8 cellular contexts compared by ENCODE assay signal in genomic region chr3:119600732-119601131, GRCh38. TPM values are rescaled to one million over a fixed set of nuclear protein-coding genes. Genes with fewer than 3 reads are reported as not detected.
DNase-seq lines count a peak whose midpoint lies in the region; ATAC-seq, FAIRE-seq and TF ChIP-seq lines count a peak whose summit lies in the region.

No MANE protein-coding gene starts in this region.

- peak; percentile 52 to 68 for TF ChIP-seq RAD21 in K562 (CRISPR knock-in tag; conservative IDR thresholded peaks at IDR 0.05 in 1 of 2, IDR thresholded peaks at IDR 0.05 in 1 of 2)

- ATAC-seq in GM21737 (IDR thresholded peaks at IDR 0.05; ENCODE audit: unreplicated experiment) (peak; percentile 47), K562 (peak; percentile 93)

- no peaks in the 10 kb centered on the region for H3K27me3 Mint-ChIP-seq in activated CD4-positive, alpha-beta T cell treated with anti-CD3 and anti-CD28 coated beads, Interleukin-2, amount 10 ng/mL, durations not matched to agents 24 days and 14 days
- H3K27me3 Mint-ChIP-seq in nephron progenitor cell (ENCODE audit: low read depth, poor library complexity) = peaks cover 9% of the 10 kb centered on the region

- TF ChIP-seq EP300 in K562 (IDR thresholded peaks at IDR 0.05; ENCODE audit: low read length) = no peak

- H3K4me2 ChIP-seq in K562 (ENCODE audit: insufficient read depth, low read length) = no peak overlapping the region

- peak overlapping the region in 1 of 2 experiments; percentile 70; a peak in 1 of 4 replicates for H3K9ac ChIP-seq in K562 (ENCODE audit: insufficient read depth in 1 of 2, low read depth in 2 of 2, low read length in 2 of 2)

- no peak overlapping the region for H3K27ac ChIP-seq in K562 (ENCODE audit: extremely low read depth, low read depth, low read length)

- intact Hi-C loops in activated CD4-positive, alpha-beta T cell treated with anti-CD3 and anti-CD28 coated beads, Interleukin-2, amount 10 ng/mL, durations not matched to agents 24 days and 14 days (cut with micrococcal nuclease) = loop anchor here (2.0 kb wide), 2 partner anchors 20 to 76 kb away; partner anchors contain the start of gene COX17
- intact Hi-C loops in K562 (cut with micrococcal nuclease) = loop anchor here (1.0 kb wide), 1 partner anchor 77 kb away; the partner anchor contains the start of gene COX17

- WGBS in K562 (ENCODE audit: insufficient coverage, low coverage, missing lambda C conversion rate) = 0% methylated on average over 1 of the region's 5 CpGs

- no peaks in the 10 kb centered on the region for H3K27me3 ChIP-seq in K562 (ENCODE audit: control insufficient read depth in 2 of 2, insufficient read depth in 2 of 2, low read length in 2 of 2)

- no peak for FAIRE-seq in K562 (lab: Jason Lieb, UNC)

- H3K9me3 Mint-ChIP-seq in activated CD4-positive, alpha-beta T cell treated with anti-CD3 and anti-CD28 coated beads, Interleukin-2, amount 10 ng/mL, durations not matched to agents 24 days and 14 days = no peaks in the 10 kb centered on the region
- H3K9me3 Mint-ChIP-seq in nephron progenitor cell = no peaks in the 10 kb centered on the region

- in situ Hi-C loops in K562 (cut with MboI) = no loop called here

- H3K36me3 ChIP-seq in K562 (ENCODE audit: control insufficient read depth, insufficient read depth, low read length) = no peaks in the 10 kb centered on the region

- TF ChIP-seq CTCF in K562 (IDR thresholded peaks at IDR 0.05 in 2 of 3, conservative IDR thresholded peaks at IDR 0.05 in 1 of 3; ENCODE audit: insufficient read depth in 2 of 3, low read depth in 1 of 3, low read length in 3 of 3) = peak; percentile 47 to 60 (median 57)
- TF ChIP-seq CTCF in nephron progenitor cell (IDR thresholded peaks at IDR 0.05) = peak; percentile 38

- H2AFZ ChIP-seq in K562 (ENCODE audit: low read depth, low read length) = no peak overlapping the region; the same call in 1 of the 2 replicates

- H4K20me1 ChIP-seq in K562 (replicated peaks; ENCODE audit: control insufficient read depth, insufficient read depth, low read length) = no peaks in the 10 kb centered on the region

- no peak overlapping the region for H3K4me3 ChIP-seq in Jurkat, Clone E6-1 (ENCODE audit: low read length)
- H3K4me3 ChIP-seq in K562 = no peak overlapping the region

- peaks cover 4 to 5% of the 10 kb centered on the region in 2 experiments for H3K4me1 ChIP-seq in K562 (replicated peaks in 1 of 2; ENCODE audit: control insufficient read depth in 2 of 2, insufficient read depth in 2 of 2, low read length in 2 of 2)

- DNase-seq in activated CD4-positive, alpha-beta T cell treated with anti-CD3 and anti-CD28 coated beads, Interleukin-2, amount 10 ng/mL, durations not matched to agents 24 days and 14 days = peak; percentile 69
- no peak for DNase-seq in activated CD4-positive, alpha-beta T cell treated with anti-CD3 and anti-CD28 coated beads for 4 hours
- DNase-seq in Jurkat, Clone E6-1 (ENCODE audit: low read depth, low spot score) = peak; percentile 12
- DNase-seq in K562 (ENCODE audit: extremely low read depth in 1 of 4, low spot score in 3 of 4) (peak; percentile 9 to 28 (median 16)), nephron progenitor cell (peak; percentile 16), DMS153 treated with DMSO at 0.1 percent for 48 hours (lab: John Stamatoyannopoulos, UW; ENCODE audit: unreplicated experiment) (no peak), SKM-1 (lab: John Stamatoyannopoulos, UW; ENCODE audit: unreplicated experiment) (no peak)

- H3K9me3 ChIP-seq in K562 (replicated peaks; ENCODE audit: control insufficient read depth, insufficient read depth, low read depth, low read length) = no peaks in the 10 kb centered on the region

- no peaks in the 10 kb centered on the region for H3K79me2 ChIP-seq in K562 (ENCODE audit: control insufficient read depth, insufficient read depth, low read length)

- H3K36me3 Mint-ChIP-seq in activated CD4-positive, alpha-beta T cell treated with anti-CD3 and anti-CD28 coated beads, Interleukin-2, amount 10 ng/mL, durations not matched to agents 24 days and 14 days (ENCODE audit: low read depth) = no peaks in the 10 kb centered on the region
- H3K36me3 Mint-ChIP-seq in nephron progenitor cell (ENCODE audit: low read depth) = no peaks in the 10 kb centered on the region

- peaks cover 31% of the 10 kb centered on the region for H3K4me1 Mint-ChIP-seq in activated CD4-positive, alpha-beta T cell treated with anti-CD3 and anti-CD28 coated beads, Interleukin-2, amount 10 ng/mL, durations not matched to agents 24 days and 14 days
- H3K4me1 Mint-ChIP-seq in nephron progenitor cell = peaks cover 36% of the 10 kb centered on the region

- H3K9me1 ChIP-seq in K562 (ENCODE audit: control insufficient read depth, insufficient read depth, low read length) = no peaks in the 10 kb centered on the region

- CTCF ChIA-PET in K562 (lab: Yijun Ruan, JAX; ENCODE audit: low intra/inter-chr PET ratio) = interaction anchor here (0.8 kb wide), 1 partner anchor 80 kb away, joined by 4 read pairs; no protein-coding TSS in a partner anchor

- no peak for TF ChIP-seq POLR2A in K562 (conservative IDR thresholded peaks at IDR 0.05)

- peak overlapping the region; percentile 77 for H3K27ac Mint-ChIP-seq in activated CD4-positive, alpha-beta T cell treated with anti-CD3 and anti-CD28 coated beads, Interleukin-2, amount 10 ng/mL, durations not matched to agents 24 days and 14 days
- H3K27ac Mint-ChIP-seq in nephron progenitor cell = no peak overlapping the region

- no TSS peak for BruUV-seq in K562 (replicated peaks; lab: Mats Ljungman, UMichigan)

- H3K4me3 Mint-ChIP-seq in activated CD4-positive, alpha-beta T cell treated with anti-CD3 and anti-CD28 coated beads, Interleukin-2, amount 10 ng/mL, durations not matched to agents 24 days and 14 days = no peak overlapping the region
- H3K4me3 Mint-ChIP-seq in nephron progenitor cell = no peak overlapping the region

- POLR2A ChIA-PET in K562 (lab: Yijun Ruan, JAX) = interaction anchor here (0.6 to 0.8 kb wide), 2 partner anchors 217 to 293 kb away, joined by 4 read pairs; no protein-coding TSS in a partner anchor

RNA-seq across cellular contexts. Expression of gene PLA1A, which starts 3.0 kb away (rescaled TPM):
- total RNA-seq in activated CD4-positive, alpha-beta T cell treated with anti-CD3 and anti-CD28 coated beads, Interleukin-2, amount 10 ng/mL, durations not matched to agents 24 days and 14 days = 0.26 and 0.31 TPM in 2 replicates
- not detected for polyA plus RNA-seq in Jurkat, Clone E6-1 (2012; ENCODE audit: insufficient read depth, insufficient read length)
- not detected in 2 replicates for total RNA-seq in K562 (2011; cell fraction: chromatin; rRNA removed; ENCODE audit: low replicate concordance)
- total RNA-seq in K562 (2011; cell fraction: nucleolus; rRNA removed) = not detected in 2 replicates
- total RNA-seq in K562 (2011; cell fraction: nucleoplasm; rRNA removed) = not detected in 2 replicates
- not detected in 2 replicates for total RNA-seq in K562 (2014; rRNA removed)
- not detected in 2 replicates for total RNA-seq in K562 (2014; rRNA removed; fragmentation: Illumina TruSeq; extraction: Trizol)
- total RNA-seq in K562 (2015; rRNA removed; fragmentation: Illumina TruSeq; extraction: Trizol) = not detected in 2 replicates
- total RNA-seq in K562 (2021) = not detected in 2 replicates
- not detected in 2 replicates for polyA plus RNA-seq in K562 (2011; rRNA removed)
- not detected in 2 replicates for polyA plus RNA-seq in K562 (2011; cell fraction: cytosol; rRNA removed)
- not detected in 2 replicates for polyA plus RNA-seq in K562 (2011; cell fraction: nucleus; rRNA removed)
- polyA plus RNA-seq in K562 (2012) = 0.19 TPM in 1 of 2 replicates, not detected in the other
- polyA plus RNA-seq in K562 (2014; fragmentation: Illumina TruSeq; extraction: Trizol) = not detected in 2 replicates
- polyA plus RNA-seq in K562 (2014; fragmentation: Nextera tagmentation; extraction: Ambion mirVana) = not detected
- not detected in 2 replicates for polyA plus RNA-seq in K562 (2014; rRNA removed)
- not detected in 2 replicates for polyA minus RNA-seq in K562 (2011; rRNA and poly(A)+ RNA removed)
- polyA minus RNA-seq in K562 (2011; cell fraction: cytosol; rRNA and poly(A)+ RNA removed) = not detected in 2 replicates
- polyA minus RNA-seq in K562 (2011; cell fraction: nucleus; rRNA and poly(A)+ RNA removed) = not detected in 2 replicates

RNA-seq across cellular contexts. Expression of gene ADPRH, which starts 21.4 kb away (rescaled TPM):
- total RNA-seq in activated CD4-positive, alpha-beta T cell treated with anti-CD3 and anti-CD28 coated beads, Interleukin-2, amount 10 ng/mL, durations not matched to agents 24 days and 14 days = 3.6 and 4.2 TPM in 2 replicates
- not detected for polyA plus RNA-seq in Jurkat, Clone E6-1 (2012; ENCODE audit: insufficient read depth, insufficient read length)
- 0.19 and 0.35 TPM in 2 replicates for total RNA-seq in K562 (2011; cell fraction: chromatin; rRNA removed; ENCODE audit: low replicate concordance)
- 0.17 and 0.39 TPM in 2 replicates for total RNA-seq in K562 (2011; cell fraction: nucleolus; rRNA removed)
- 0.53 and 0.66 TPM in 2 replicates for total RNA-seq in K562 (2011; cell fraction: nucleoplasm; rRNA removed)
- total RNA-seq in K562 (2014; rRNA removed) (0.45 and 0.57 TPM in 2 replicates), K562 (2014; rRNA removed; fragmentation: Illumina TruSeq; extraction: Trizol) (0.65 and 0.83 TPM in 2 replicates), K562 (2015; rRNA removed; fragmentation: Illumina TruSeq; extraction: Trizol) (0.57 and 0.87 TPM in 2 replicates), K562 (2021) (1.3 and 1.4 TPM in 2 replicates)
- polyA plus RNA-seq in K562 (2011; rRNA removed) (0.45 and 0.53 TPM in 2 replicates), K562 (2014; fragmentation: Illumina TruSeq; extraction: Trizol) (1.4 and 1.6 TPM in 2 replicates), K562 (2014; fragmentation: Nextera tagmentation; extraction: Ambion mirVana) (under 1 TPM; 0.01 to 0.24 TPM), K562 (2014; rRNA removed) (0.85 and 0.91 TPM in 2 replicates)
- 0.29 and 0.36 TPM in 2 replicates for polyA plus RNA-seq in K562 (2011; cell fraction: cytosol; rRNA removed)
- polyA plus RNA-seq in K562 (2011; cell fraction: nucleus; rRNA removed) = 0.25 and 0.26 TPM in 2 replicates
- polyA plus RNA-seq in K562 (2012) = 1.4 and 3.0 TPM in 2 replicates
- polyA minus RNA-seq in K562 (2011; rRNA and poly(A)+ RNA removed) = 0.42 and 0.84 TPM in 2 replicates
- polyA minus RNA-seq in K562 (2011; cell fraction: cytosol; rRNA and poly(A)+ RNA removed) = not detected in 2 replicates
- polyA minus RNA-seq in K562 (2011; cell fraction: nucleus; rRNA and poly(A)+ RNA removed) = 0.22 and 0.27 TPM in 2 replicates

RNA-seq across cellular contexts. Expression of gene CD80, which starts 41.3 kb away (rescaled TPM):
- total RNA-seq in activated CD4-positive, alpha-beta T cell treated with anti-CD3 and anti-CD28 coated beads, Interleukin-2, amount 10 ng/mL, durations not matched to agents 24 days and 14 days = 12.5 and 13.0 TPM in 2 replicates
- not detected for polyA plus RNA-seq in Jurkat, Clone E6-1 (2012; ENCODE audit: insufficient read depth, insufficient read length)
- 10.2 and 14.8 TPM in 2 replicates for total RNA-seq in K562 (2011; cell fraction: chromatin; rRNA removed; ENCODE audit: low replicate concordance)
- total RNA-seq in K562 (2011; cell fraction: nucleolus; rRNA removed) = 6.7 and 10.7 TPM in 2 replicates
- 9.2 and 12.3 TPM in 2 replicates for total RNA-seq in K562 (2011; cell fraction: nucleoplasm; rRNA removed)
- total RNA-seq in K562 (2014; rRNA removed) = 5.0 and 5.5 TPM in 2 replicates
- total RNA-seq in K562 (2014; rRNA removed; fragmentation: Illumina TruSeq; extraction: Trizol) = 5.6 and 6.5 TPM in 2 replicates
- 6.9 and 8.2 TPM in 2 replicates for total RNA-seq in K562 (2015; rRNA removed; fragmentation: Illumina TruSeq; extraction: Trizol)
- 4.4 and 4.8 TPM in 2 replicates for total RNA-seq in K562 (2021)
- 0.38 and 3.0 TPM in 2 replicates for polyA plus RNA-seq in K562 (2011; rRNA removed)
- 0.18 and 1.5 TPM in 2 replicates for polyA plus RNA-seq in K562 (2011; cell fraction: cytosol; rRNA removed)
- 0.21 and 3.3 TPM in 2 replicates for polyA plus RNA-seq in K562 (2011; cell fraction: nucleus; rRNA removed)
- 7.0 and 23.4 TPM in 2 replicates for polyA plus RNA-seq in K562 (2012)
- polyA plus RNA-seq in K562 (2014; fragmentation: Illumina TruSeq; extraction: Trizol) = 6.0 and 6.6 TPM in 2 replicates
- polyA plus RNA-seq in K562 (2014; fragmentation: Nextera tagmentation; extraction: Ambion mirVana) = 1 to 10 TPM; 5.7 to 6.6 TPM
- 3.7 and 5.3 TPM in 2 replicates for polyA plus RNA-seq in K562 (2014; rRNA removed)
- polyA minus RNA-seq in K562 (2011; rRNA and poly(A)+ RNA removed) = 0.87 and 3.6 TPM in 2 replicates
- 0.86 TPM in 1 of 2 replicates, not detected in the other for polyA minus RNA-seq in K562 (2011; cell fraction: cytosol; rRNA and poly(A)+ RNA removed)
- polyA minus RNA-seq in K562 (2011; cell fraction: nucleus; rRNA and poly(A)+ RNA removed) = 0.11 and 2.2 TPM in 2 replicates

RNA-seq across cellular contexts. Expression of gene POPDC2, which starts 59.7 kb away (rescaled TPM):
- total RNA-seq in activated CD4-positive, alpha-beta T cell treated with anti-CD3 and anti-CD28 coated beads, Interleukin-2, amount 10 ng/mL, durations not matched to agents 24 days and 14 days = 0.63 and 0.66 TPM in 2 replicates
- not detected for polyA plus RNA-seq in Jurkat, Clone E6-1 (2012; ENCODE audit: insufficient read depth, insufficient read length)
- total RNA-seq in K562 (2011; cell fraction: chromatin; rRNA removed; ENCODE audit: low replicate concordance) = 0.21 and 0.30 TPM in 2 replicates
- total RNA-seq in K562 (2011; cell fraction: nucleolus; rRNA removed) = 0.33 TPM in 1 of 2 replicates, not detected in the other
- 0.44 and 0.69 TPM in 2 replicates for total RNA-seq in K562 (2011; cell fraction: nucleoplasm; rRNA removed)
- total RNA-seq in K562 (2014; rRNA removed) (0.08 TPM in 1 of 2 replicates, not detected in the other), K562 (2014; rRNA removed; fragmentation: Illumina TruSeq; extraction: Trizol) (not detected in 2 replicates), K562 (2015; rRNA removed; fragmentation: Illumina TruSeq; extraction: Trizol) (0.41 TPM in 1 of 2 replicates, not detected in the other), K562 (2021) (0.13 TPM in 1 of 2 replicates, not detected in the other)
- polyA plus RNA-seq in K562 (2011; rRNA removed) (0.13 and 0.28 TPM in 2 replicates), K562 (2014; fragmentation: Illumina TruSeq; extraction: Trizol) (0.09 and 0.17 TPM in 2 replicates), K562 (2014; fragmentation: Nextera tagmentation; extraction: Ambion mirVana) (under 1 TPM; 0.08 to 0.31 TPM), K562 (2014; rRNA removed) (0.32 and 1.00 TPM in 2 replicates)
- polyA plus RNA-seq in K562 (2011; cell fraction: cytosol; rRNA removed) = 0.09 TPM in 1 of 2 replicates, not detected in the other
- polyA plus RNA-seq in K562 (2011; cell fraction: nucleus; rRNA removed) = 0.24 and 0.34 TPM in 2 replicates
- 0.30 and 1.3 TPM in 2 replicates for polyA plus RNA-seq in K562 (2012)
- 0.11 and 0.18 TPM in 2 replicates for polyA minus RNA-seq in K562 (2011; rRNA and poly(A)+ RNA removed)
- not detected in 2 replicates for polyA minus RNA-seq in K562 (2011; cell fraction: cytosol; rRNA and poly(A)+ RNA removed)
- polyA minus RNA-seq in K562 (2011; cell fraction: nucleus; rRNA and poly(A)+ RNA removed) = 0.44 TPM in 1 of 2 replicates, not detected in the other

Comparison
In these comparisons a context has a peak if more than half of its experiments do, and no peak if none do; other contexts are left out.
1. DNase-seq: peak in activated CD4-positive, alpha-beta T cell treated with anti-CD3 and anti-CD28 coated beads, Interleukin-2, amount 10 ng/mL, durations not matched to agents 24 days and 14 days (single experiment), Jurkat, Clone E6-1 (single experiment), K562 (4 of 4) and nephron progenitor cell (single experiment); none in activated CD4-positive, alpha-beta T cell treated with anti-CD3 and anti-CD28 coated beads for 4 hours (0 of 2), DMS153 treated with DMSO at 0.1 percent for 48 hours (single experiment) and SKM-1 (single experiment).